Comparison of ENCODE assay signal across 11 cellular contexts in the genomic region with DNA sequence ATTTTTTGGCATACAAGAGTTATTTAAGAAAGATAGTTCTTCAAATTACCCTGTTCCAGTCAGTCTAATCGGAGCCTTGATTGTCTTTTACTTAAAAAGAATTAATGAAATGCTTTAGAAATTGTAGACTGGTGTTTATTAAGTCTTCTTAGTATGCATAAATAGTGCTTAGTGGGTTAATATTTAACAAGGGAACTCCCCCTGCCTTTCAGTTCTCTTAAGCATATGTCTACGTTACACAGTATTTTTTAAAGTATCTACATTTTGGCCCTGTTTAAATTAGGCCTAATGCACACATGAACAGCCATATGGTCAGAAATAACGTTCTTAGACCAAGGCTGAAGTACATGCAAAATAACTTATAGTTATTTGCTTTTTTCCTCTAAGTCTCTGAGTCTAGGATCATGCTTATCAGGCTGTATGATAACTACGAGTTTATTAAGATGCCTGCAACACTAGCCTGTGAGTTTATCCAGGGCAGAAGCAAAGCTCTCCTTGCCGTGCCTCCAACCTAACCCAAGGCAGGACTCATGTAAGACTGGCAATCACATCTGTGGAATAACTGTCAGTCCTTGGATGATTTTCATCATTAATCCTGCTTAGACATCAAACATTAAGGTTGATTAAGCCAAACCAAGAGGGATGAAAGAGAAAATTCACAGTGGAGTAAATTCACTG. TPM values are rescaled to one million over a fixed set of nuclear protein-coding genes. Genes with fewer than 3 reads are reported as not detected.
A peak's percentile ranks its signal among the peaks of the same experiment; 100 is the strongest.
DNase-seq lines count a peak whose midpoint lies in the region; ATAC-seq and TF ChIP-seq lines count a peak whose summit lies in the region.
"Had no signal": no experiment of that assay in that cellular context is flagged by ENCODE, and none has a peak within 500 bp of the region (broad histone marks: within the 10 kb centered on the region; RNA-seq: fewer than 3 reads in every experiment).

No MANE protein-coding gene starts in this region.

- TF ChIP-seq POLR2A in tibial nerve (IDR thresholded peaks at IDR 0.05), result no peak

- no peaks in the 10 kb centered on the region for H3K9me3 Mint-ChIP-seq in activated naive CD4-positive, alpha-beta T cell treated with anti-CD3 and anti-CD28 coated beads, Interleukin-2, amount 50 U/mL, for 24 hours

- ATAC-seq in HG02840 (IDR thresholded peaks at IDR 0.05; ENCODE audit: low FRiP score, unreplicated experiment), result peak; percentile 42
- ATAC-seq in T-helper 17 cell, result no peak
- ATAC-seq in activated CD4-positive, CD25-positive, alpha-beta regulatory T cell treated with anti-CD3 and anti-CD28 coated beads, Interleukin-2, amount 50 U/mL, for 24 hours, result no peak

- H3K4me1 ChIP-seq in tibial nerve, result peaks cover 0 to 72% (median 25%) of the 10 kb centered on the region in 4 donors

- peak overlapping the region; percentile 65 to 96 (median 90) for H3K27ac ChIP-seq in tibial nerve
- H3K27ac ChIP-seq: VCaP had no signal

- 30 to 37% methylated on average over 5 of the region's 5 CpGs for WGBS in tibial nerve, 2 donors

- peak overlapping the region; percentile 100 for H3K4me3 Mint-ChIP-seq in activated naive CD4-positive, alpha-beta T cell treated with anti-CD3 and anti-CD28 coated beads, Interleukin-2, amount 50 U/mL, for 24 hours
- H3K4me3 Mint-ChIP-seq in T-helper 17 cell, result peak overlapping the region; percentile 100

- no peaks in the 10 kb centered on the region for H3K36me3 ChIP-seq in tibial nerve

- TF ChIP-seq EP300 in tibial nerve (IDR thresholded peaks at IDR 0.05), result no peak

- no peaks in the 10 kb centered on the region for H3K27me3 ChIP-seq in tibial nerve

- H3K4me1 Mint-ChIP-seq in activated naive CD4-positive, alpha-beta T cell treated with anti-CD3 and anti-CD28 coated beads, Interleukin-2, amount 50 U/mL, for 24 hours, result peaks cover 85% of the 10 kb centered on the region
- H3K4me1 Mint-ChIP-seq in T-helper 17 cell, result peaks cover 68% of the 10 kb centered on the region

- peak overlapping the region; percentile 90 for H3K27ac Mint-ChIP-seq in activated naive CD4-positive, alpha-beta T cell treated with anti-CD3 and anti-CD28 coated beads, Interleukin-2, amount 50 U/mL, for 24 hours
- H3K27ac Mint-ChIP-seq in T-helper 17 cell, result peak overlapping the region; percentile 95
- H3K27ac Mint-ChIP-seq: progenitor cell of endocrine pancreas had no signal

- DNase-seq in activated naive CD4-positive, alpha-beta T cell treated with anti-CD3 and anti-CD28 coated beads, Interleukin-2, amount 50 U/mL, for 16 hours, result no peak
- DNase-seq in T-helper 17 cell, result no peak
- no peak for DNase-seq in tibial nerve (ENCODE audit: low spot score in 2 of 2)
- DNase-seq in DMS53 (lab: John Stamatoyannopoulos, UW), result no peak
- DNase-seq in NCI-H1436 treated with DMSO at 0.1 percent for 48 hours (lab: John Stamatoyannopoulos, UW), result no peak
- DNase-seq: hippocampal formation had no signal

- H3K4me3 ChIP-seq in tibial nerve, result peak overlapping the region in 2 of 4 donors; percentile 6 to 22

- no peaks in the 10 kb centered on the region for H3K9me3 ChIP-seq in T-helper 17 cell (ENCODE audit: control insufficient read depth, low read length, poor library complexity, severe bottlenecking)
- no peaks in the 10 kb centered on the region for H3K9me3 ChIP-seq in tibial nerve

- no peaks in the 10 kb centered on the region for H3K27me3 Mint-ChIP-seq in activated naive CD4-positive, alpha-beta T cell treated with anti-CD3 and anti-CD28 coated beads, Interleukin-2, amount 50 U/mL, for 24 hours
- no peaks in the 10 kb centered on the region for H3K27me3 Mint-ChIP-seq in T-helper 17 cell

- peaks cover 19% of the 10 kb centered on the region for H3K36me3 Mint-ChIP-seq in activated naive CD4-positive, alpha-beta T cell treated with anti-CD3 and anti-CD28 coated beads, Interleukin-2, amount 50 U/mL, for 24 hours
- peaks cover 10% of the 10 kb centered on the region for H3K36me3 Mint-ChIP-seq in T-helper 17 cell (ENCODE audit: low read depth)

- TF ChIP-seq CTCF in tibial nerve (IDR thresholded peaks at IDR 0.05), result no peak

RNA-seq across cellular contexts. Expression of gene BCL2, which starts 6.7 kb away (rescaled TPM):
- total RNA-seq in T-helper 17 cell (100 to 1,000 TPM; 134 to 136 TPM), tibial nerve (10 to 100 TPM; 54.7 to 79.1 (median 67.0) TPM)

RNA-seq across cellular contexts. Expression of gene KDSR, which starts 54.1 kb away (rescaled TPM):
- 10 to 100 TPM; 55.2 to 71.2 TPM for total RNA-seq in T-helper 17 cell
- 10 to 100 TPM; 44.1 to 62.4 (median 54.8) TPM for total RNA-seq in tibial nerve
